24 cellular contexts compared by ENCODE assay signal in the genomic region with DNA sequence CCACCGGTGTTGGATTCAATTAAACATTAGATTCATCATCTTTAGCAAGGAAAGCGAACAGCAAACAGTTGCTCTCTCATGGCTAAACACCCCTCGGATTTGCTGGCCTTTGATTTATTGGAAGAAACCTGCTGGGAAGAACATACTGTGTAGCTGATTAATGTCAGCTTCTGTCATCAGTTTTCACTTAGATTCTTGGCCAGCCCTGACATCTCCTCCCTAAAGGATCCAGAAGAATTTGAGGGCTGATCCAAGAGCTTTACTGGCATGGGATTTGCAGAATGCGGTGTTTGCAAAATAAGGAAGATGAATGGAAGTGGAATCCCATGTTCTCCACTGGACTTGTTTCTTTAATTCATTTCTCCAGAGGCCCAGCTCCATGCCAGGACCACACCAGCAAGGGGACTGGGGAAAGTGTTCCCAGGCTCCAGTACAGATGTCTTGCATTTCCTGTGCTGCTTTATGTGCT.
DNase-seq lines count a peak whose midpoint lies in the region; ATAC-seq and TF ChIP-seq lines count a peak whose summit lies in the region.
"Had no signal": no experiment of that assay in that cellular context is flagged by ENCODE, and none has a peak within 500 bp of the region (broad histone marks: within the 10 kb centered on the region; RNA-seq: fewer than 3 reads in every experiment).

No MANE protein-coding gene starts in this region.

- H3K36me3 ChIP-seq in esophagus muscularis mucosa: no peaks in the 10 kb centered on the region
- H3K36me3 ChIP-seq in hepatocyte (replicated peaks; ENCODE audit: insufficient read depth, low read depth): no peaks in the 10 kb centered on the region
- H3K36me3 ChIP-seq in tibial artery: no peaks in the 10 kb centered on the region
- H3K36me3 ChIP-seq: BLaER1 treated with 17β-estradiol and CSF1 and Interleukin-3, amounts not matched to agents 10 nM and 100 nM; WERI-Rb-1 had no signal

- WGBS in esophagus muscularis mucosa: 30% methylated on average over 4 of the region's 4 CpGs
- WGBS in hepatocyte (ENCODE audit: low lambda C conversion rate, missing lambda C conversion rate): 65% methylated on average over 4 of the region's 4 CpGs

- H3K27ac Mint-ChIP-seq in nephron progenitor cell: no peak overlapping the region
- H3K27ac Mint-ChIP-seq: activated CD8-positive, alpha-beta T cell treated with anti-CD3 and anti-CD28 coated beads for 36 hours; activated naive CD4-positive, alpha-beta T cell treated with anti-CD3 and anti-CD28 coated beads, Interleukin-2, amount 10 ng/mL, durations not matched to agents 7 days and 5 days; effector memory CD8-positive, alpha-beta T cell; H9; T-helper 1 cell treated with Interleukin-12 subunit alpha and Interleukin-12 subunit beta and Interleukin-4 antibody, amounts not matched to agents 30 μg/mL and 1 μg/mL, for 36 hours had no signal

- peak overlapping the region; percentile 21 to 62 (median 52) for H3K27ac ChIP-seq in esophagus muscularis mucosa (replicated peaks in 1 of 4)
- H3K27ac ChIP-seq in hepatocyte: peak overlapping the region; percentile 8
- peak overlapping the region; percentile 16 to 38 for H3K27ac ChIP-seq in tibial artery
- H3K27ac ChIP-seq: BLaER1 treated with 17β-estradiol and CSF1 and Interleukin-3, amounts not matched to agents 10 nM and 100 nM; foreskin keratinocyte; WERI-Rb-1 had no signal

- H3K36me3 Mint-ChIP-seq in nephron progenitor cell (ENCODE audit: low read depth): no peaks in the 10 kb centered on the region
- H3K36me3 Mint-ChIP-seq: activated naive CD4-positive, alpha-beta T cell treated with anti-CD3 and anti-CD28 coated beads, Interleukin-2, amount 10 ng/mL, durations not matched to agents 7 days and 5 days had no signal

- H3K4me3 ChIP-seq in esophagus muscularis mucosa: no peak overlapping the region
- H3K4me3 ChIP-seq in hepatocyte: no peak overlapping the region
- no peak overlapping the region for H3K4me3 ChIP-seq in tibial artery
- H3K4me3 ChIP-seq: BLaER1 treated with 17β-estradiol and CSF1 and Interleukin-3, amounts not matched to agents 10 nM and 100 nM had no signal

- H3K4me1 Mint-ChIP-seq in nephron progenitor cell: peaks cover 36% of the 10 kb centered on the region
- H3K4me1 Mint-ChIP-seq: activated naive CD4-positive, alpha-beta T cell treated with anti-CD3 and anti-CD28 coated beads, Interleukin-2, amount 10 ng/mL, durations not matched to agents 7 days and 5 days; H9; neural crest cell had no signal

- H3K4me3 Mint-ChIP-seq in nephron progenitor cell: no peak overlapping the region
- H3K4me3 Mint-ChIP-seq: activated CD8-positive, alpha-beta T cell treated with anti-CD3 and anti-CD28 coated beads for 36 hours; activated naive CD4-positive, alpha-beta T cell treated with anti-CD3 and anti-CD28 coated beads, Interleukin-2, amount 10 ng/mL, durations not matched to agents 7 days and 5 days; effector memory CD8-positive, alpha-beta T cell; H9; neural crest cell; T-helper 1 cell treated with Interleukin-12 subunit alpha and Interleukin-12 subunit beta and Interleukin-4 antibody, amounts not matched to agents 30 μg/mL and 1 μg/mL, for 36 hours had no signal

- H3K9me3 ChIP-seq in esophagus muscularis mucosa (no peaks in the 10 kb centered on the region), hepatocyte (ENCODE audit: low read depth) (no peaks in the 10 kb centered on the region), tibial artery (no peaks in the 10 kb centered on the region)
- H3K9me3 ChIP-seq: BLaER1 treated with 17β-estradiol and CSF1 and Interleukin-3, amounts not matched to agents 10 nM and 100 nM had no signal

- no peak for ATAC-seq in GM18498 (IDR thresholded peaks at IDR 0.05; ENCODE audit: unreplicated experiment)
- no peak for ATAC-seq in HG03095 (IDR thresholded peaks at IDR 0.05; ENCODE audit: unreplicated experiment)
- ATAC-seq: activated CD8-positive, alpha-beta T cell treated with anti-CD3 and anti-CD28 coated beads for 36 hours; effector memory CD8-positive, alpha-beta T cell; foreskin keratinocyte had no signal

- peaks cover 0 to 52% (median 35%) of the 10 kb centered on the region in 4 donors for H3K4me1 ChIP-seq in esophagus muscularis mucosa
- H3K4me1 ChIP-seq in hepatocyte (ENCODE audit: insufficient read depth): peaks cover 3% of the 10 kb centered on the region
- H3K4me1 ChIP-seq in tibial artery: peaks cover 0 to 12% (median 9%) of the 10 kb centered on the region in 4 donors
- H3K4me1 ChIP-seq: BLaER1 treated with 17β-estradiol and CSF1 and Interleukin-3, amounts not matched to agents 10 nM and 100 nM; foreskin keratinocyte had no signal

- peaks cover 12% of the 10 kb centered on the region for H3K27me3 Mint-ChIP-seq in nephron progenitor cell (ENCODE audit: low read depth, poor library complexity)

- intact Hi-C loops in esophagus muscularis mucosa (cut with DNase I) (no loop called here), tibial artery (cut with DNase I; ENCODE audit: low total_unique reads) (no loop called here)

- TF ChIP-seq POLR2A in esophagus muscularis mucosa (IDR thresholded peaks at IDR 0.05; ENCODE audit: low read depth): no peak

- no peaks in the 10 kb centered on the region for H3K27me3 ChIP-seq in esophagus muscularis mucosa
- H3K27me3 ChIP-seq in hepatocyte: no peaks in the 10 kb centered on the region
- no peaks in the 10 kb centered on the region for H3K27me3 ChIP-seq in tibial artery
- H3K27me3 ChIP-seq: BLaER1 treated with 17β-estradiol and CSF1 and Interleukin-3, amounts not matched to agents 10 nM and 100 nM had no signal

- H4K20me1 ChIP-seq in hepatocyte (ENCODE audit: insufficient read depth, poor library complexity, severe bottlenecking): no peaks in the 10 kb centered on the region
- H4K20me1 ChIP-seq: BLaER1 treated with 17β-estradiol and CSF1 and Interleukin-3, amounts not matched to agents 10 nM and 100 nM had no signal

- TF ChIP-seq CTCF in esophagus muscularis mucosa (IDR thresholded peaks at IDR 0.05): no peak
- no peak for TF ChIP-seq CTCF in hepatocyte (IDR thresholded peaks at IDR 0.05; ENCODE audit: poor library complexity)
- no peak for TF ChIP-seq CTCF in tibial artery (IDR thresholded peaks at IDR 0.05)
- TF ChIP-seq CTCF in nephron progenitor cell (IDR thresholded peaks at IDR 0.05): no peak

- H3K79me2 ChIP-seq in hepatocyte: no peaks in the 10 kb centered on the region

- H2AFZ ChIP-seq in hepatocyte: no peak overlapping the region

- no peaks in the 10 kb centered on the region for H3K9me2 ChIP-seq in hepatocyte (replicated peaks; ENCODE audit: insufficient read depth)

- H3K4me2 ChIP-seq in hepatocyte: no peak overlapping the region
- H3K4me2 ChIP-seq: BLaER1 treated with 17β-estradiol and CSF1 and Interleukin-3, amounts not matched to agents 10 nM and 100 nM had no signal

- DNase-seq in GM04504 (ENCODE audit: low read depth) (peak; percentile 76), esophagus muscularis mucosa (ENCODE audit: extremely low spot score) (no peak), hepatocyte (ENCODE audit: low spot score) (peak; percentile 14), tibial artery (peak; percentile 69 to 72), nephron progenitor cell (no peak)
- DNase-seq: activated CD8-positive, alpha-beta T cell treated with anti-CD3 and anti-CD28 coated beads for 36 hours; activated naive CD4-positive, alpha-beta T cell treated with anti-CD3 and anti-CD28 coated beads, Interleukin-2, amount 10 ng/mL, durations not matched to agents 7 days and 5 days; activated T-cell treated with anti-CD3 and anti-CD28 coated beads, Interleukin-2, amount 50 U/mL, for 48 hours; effector memory CD8-positive, alpha-beta T cell; foreskin keratinocyte; H9; Kasumi-1; midbrain; NCI-H1105; NCI-H2107; NCI-H526; SHP77; stimulated activated CD4-positive, alpha-beta T cell treated with anti-CD3 and anti-CD28 coated beads, Interleukin-15, amount 100 ng/mL, for 24 hours; WERI-Rb-1 had no signal

- TF ChIP-seq EP300 in esophagus muscularis mucosa (IDR thresholded peaks at IDR 0.05): no peak

- H3K9me3 Mint-ChIP-seq in nephron progenitor cell: no peaks in the 10 kb centered on the region
- H3K9me3 Mint-ChIP-seq: activated CD8-positive, alpha-beta T cell treated with anti-CD3 and anti-CD28 coated beads for 36 hours; activated naive CD4-positive, alpha-beta T cell treated with anti-CD3 and anti-CD28 coated beads, Interleukin-2, amount 10 ng/mL, durations not matched to agents 7 days and 5 days; effector memory CD8-positive, alpha-beta T cell; H9; neural crest cell; T-helper 1 cell treated with Interleukin-12 subunit alpha and Interleukin-12 subunit beta and Interleukin-4 antibody, amounts not matched to agents 30 μg/mL and 1 μg/mL, for 36 hours had no signal

Comparison
In these comparisons a context has a peak if more than half of its experiments do, and no peak if none do; other contexts are left out.
1. DNase-seq: peak in GM04504 (single experiment), hepatocyte (single experiment) and tibial artery (2 of 2); none in esophagus muscularis mucosa (single experiment) and nephron progenitor cell (single experiment).
2. Peak in every context shown above with its lines, with median percentiles within 50 percentile points of each other: H3K27ac ChIP-seq.